8 cellular contexts compared by ENCODE assay signal in the genomic region with DNA sequence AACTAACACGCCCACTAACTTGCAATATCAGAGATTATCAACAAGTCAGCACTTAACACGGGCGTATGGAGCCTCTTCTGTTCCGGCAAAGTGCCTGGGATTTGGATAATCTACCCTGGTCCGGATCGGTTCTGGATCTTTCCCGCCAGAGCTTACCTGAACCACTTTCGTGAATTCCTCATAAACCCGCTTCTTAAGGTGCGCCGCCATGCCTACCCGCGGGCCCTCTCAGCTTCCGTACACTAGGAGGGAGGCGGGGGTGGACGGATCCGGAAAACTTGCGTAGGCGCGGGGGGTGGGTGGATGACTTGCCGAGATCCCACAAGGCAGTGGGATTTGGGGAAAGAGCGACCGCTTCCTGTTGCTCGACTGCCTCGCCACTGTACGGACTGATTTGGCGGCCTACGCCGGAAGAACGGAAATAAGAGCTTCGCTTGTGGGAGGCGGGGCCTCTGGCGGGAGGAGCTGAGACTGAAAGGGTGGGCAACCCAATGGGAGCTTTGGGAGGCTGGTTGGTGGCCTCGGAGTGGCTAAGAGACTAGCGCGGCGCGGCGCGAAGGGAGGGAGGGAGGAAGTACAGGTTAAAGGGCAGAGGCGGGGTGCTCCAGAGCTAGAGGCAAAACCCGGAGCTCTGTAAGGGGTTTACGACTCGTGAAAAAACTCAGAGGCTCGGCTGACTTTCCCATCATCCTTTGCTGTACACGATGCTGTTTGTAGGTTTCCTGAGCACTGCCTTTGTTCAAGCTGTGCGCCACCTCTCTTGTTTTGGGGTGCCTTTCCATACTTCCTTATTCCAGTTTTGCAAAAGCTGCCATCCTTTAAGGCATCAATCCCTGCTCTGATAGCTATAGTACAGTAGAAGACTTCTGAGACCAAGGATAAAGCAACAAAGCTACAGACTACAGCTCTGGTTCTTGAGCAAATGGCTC. TPM values are rescaled to one million over a fixed set of nuclear protein-coding genes. Genes with fewer than 3 reads are reported as not detected.
A peak's percentile ranks its signal among the peaks of the same experiment; 100 is the strongest.
DNase-seq lines count a peak whose midpoint lies in the region; ATAC-seq and TF ChIP-seq lines count a peak whose summit lies in the region.

A gene with protein sequence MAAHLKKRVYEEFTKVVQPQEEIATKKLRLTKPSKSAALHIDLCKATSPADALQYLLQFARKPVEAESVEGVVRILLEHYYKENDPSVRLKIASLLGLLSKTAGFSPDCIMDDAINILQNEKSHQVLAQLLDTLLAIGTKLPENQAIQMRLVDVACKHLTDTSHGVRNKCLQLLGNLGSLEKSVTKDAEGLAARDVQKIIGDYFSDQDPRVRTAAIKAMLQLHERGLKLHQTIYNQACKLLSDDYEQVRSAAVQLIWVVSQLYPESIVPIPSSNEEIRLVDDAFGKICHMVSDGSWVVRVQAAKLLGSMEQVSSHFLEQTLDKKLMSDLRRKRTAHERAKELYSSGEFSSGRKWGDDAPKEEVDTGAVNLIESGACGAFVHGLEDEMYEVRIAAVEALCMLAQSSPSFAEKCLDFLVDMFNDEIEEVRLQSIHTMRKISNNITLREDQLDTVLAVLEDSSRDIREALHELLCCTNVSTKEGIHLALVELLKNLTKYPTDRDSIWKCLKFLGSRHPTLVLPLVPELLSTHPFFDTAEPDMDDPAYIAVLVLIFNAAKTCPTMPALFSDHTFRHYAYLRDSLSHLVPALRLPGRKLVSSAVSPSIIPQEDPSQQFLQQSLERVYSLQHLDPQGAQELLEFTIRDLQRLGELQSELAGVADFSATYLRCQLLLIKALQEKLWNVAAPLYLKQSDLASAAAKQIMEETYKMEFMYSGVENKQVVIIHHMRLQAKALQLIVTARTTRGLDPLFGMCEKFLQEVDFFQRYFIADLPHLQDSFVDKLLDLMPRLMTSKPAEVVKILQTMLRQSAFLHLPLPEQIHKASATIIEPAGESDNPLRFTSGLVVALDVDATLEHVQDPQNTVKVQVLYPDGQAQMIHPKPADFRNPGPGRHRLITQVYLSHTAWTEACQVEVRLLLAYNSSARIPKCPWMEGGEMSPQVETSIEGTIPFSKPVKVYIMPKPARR (minus strand): TSS at position 235 of the 929 bp plus-strand sequence. CDS start 25 bp downstream, at position 210.

- H3K27ac Mint-ChIP-seq in activated naive CD8-positive, alpha-beta T cell, result peak within 1 kb of the TSS; percentile 98

- peak within 1 kb of the TSS; percentile 97 for H3K4me3 Mint-ChIP-seq in activated naive CD8-positive, alpha-beta T cell

- no peak for TF ChIP-seq CTCF in GM10266 (IDR thresholded peaks at IDR 0.05; ENCODE audit: control insufficient read depth, insufficient read depth, low read depth, missing control alignments)

- no peaks in the 10 kb centered on the region for H3K27me3 Mint-ChIP-seq in activated naive CD8-positive, alpha-beta T cell

- DNase-seq in GM10266 (ENCODE audit: extremely low spot score), result peak; percentile 88
- DNase-seq in NCI-H1105 (lab: John Stamatoyannopoulos, UW), result peak; percentile 100
- DNase-seq in SKM-1 treated with dmso at 0.1 percent for 144 hours (lab: John Stamatoyannopoulos, UW; ENCODE audit: unreplicated experiment), result peak; percentile 100
- DNase-seq in glomerular endothelial cell (ENCODE audit: extremely low read depth, low read depth, low spot score), result peak; percentile 95
- DNase-seq in occipital lobe (lab: John Stamatoyannopoulos, UW), result peak; percentile 99

- H3K27ac ChIP-seq in temporal lobe (ENCODE audit: low read depth, low read length), result peak within 1 kb of the TSS; percentile 94

- peaks cover 13% of the 10 kb centered on the region for H3K4me1 Mint-ChIP-seq in activated naive CD8-positive, alpha-beta T cell (ENCODE audit: low read depth)

- H3K36me3 Mint-ChIP-seq in activated naive CD8-positive, alpha-beta T cell, result no peaks in the 10 kb centered on the region

- ATAC-seq in HG02623 (IDR thresholded peaks at IDR 0.05; ENCODE audit: unreplicated experiment), result peak; percentile 98

- no peaks in the 10 kb centered on the region for H3K9me3 Mint-ChIP-seq in activated naive CD8-positive, alpha-beta T cell (ENCODE audit: low read depth)

RNA-seq across cellular contexts. Expression of the gene that starts here (rescaled TPM):
- total RNA-seq in glomerular endothelial cell, result 22.3 and 23.7 TPM in 2 replicates
- 50.8 TPM for total RNA-seq in occipital lobe
- 32.9 TPM for total RNA-seq in temporal lobe

Comparison
In these comparisons a context has a peak if more than half of its experiments do, and no peak if none do; other contexts are left out.
1. Peak in every context shown above with its lines: DNase-seq, ATAC-seq and H3K27ac ChIP-seq.